Comparison of ENCODE assay signal across 12 cellular contexts in genomic region chr2:43559391-43560230, GRCh38. TPM values are rescaled to one million over a fixed set of nuclear protein-coding genes. Genes with fewer than 3 reads are reported as not detected.
A peak's percentile ranks its signal among the peaks of the same experiment; 100 is the strongest.
DNase-seq lines count a peak whose midpoint lies in the region; ATAC-seq and TF ChIP-seq lines count a peak whose summit lies in the region.
"Had no signal": no experiment of that assay in that cellular context is flagged by ENCODE, and none has a peak within 500 bp of the region (broad histone marks: within the 10 kb centered on the region; RNA-seq: fewer than 3 reads in every experiment).

No MANE protein-coding gene starts in this region.

- H3K27me3 ChIP-seq in upper lobe of right lung: no peaks in the 10 kb centered on the region
- H3K27me3 ChIP-seq in gastroesophageal sphincter: no peaks in the 10 kb centered on the region
- H3K27me3 ChIP-seq: esophagus squamous epithelium had no signal

- H3K9me3 Mint-ChIP-seq in activated naive CD4-positive, alpha-beta T cell treated with anti-CD3 and anti-CD28 coated beads, Interleukin-2, amount 50 U/mL, for 72 hours: no peaks in the 10 kb centered on the region

- no peak for TF ChIP-seq EP300 in gastroesophageal sphincter (IDR thresholded peaks at IDR 0.05)

- H3K4me3 ChIP-seq in upper lobe of right lung (no peak overlapping the region), gastroesophageal sphincter (no peak overlapping the region)
- H3K4me3 ChIP-seq: esophagus squamous epithelium had no signal

- no peaks in the 10 kb centered on the region for H3K4me1 ChIP-seq in upper lobe of right lung
- H3K4me1 ChIP-seq in gastroesophageal sphincter: no peaks in the 10 kb centered on the region
- H3K4me1 ChIP-seq: esophagus squamous epithelium had no signal

- ATAC-seq in GM18520 (IDR thresholded peaks at IDR 0.05; ENCODE audit: unreplicated experiment): peak; percentile 70
- ATAC-seq in GM21390 (IDR thresholded peaks at IDR 0.05; ENCODE audit: unreplicated experiment): peak; percentile 84
- peak; percentile 71 for ATAC-seq in HG03103 (IDR thresholded peaks at IDR 0.05; ENCODE audit: low read depth, unreplicated experiment)
- peak; percentile 89 to 91 for ATAC-seq in activated naive CD4-positive, alpha-beta T cell treated with anti-CD3 and anti-CD28 coated beads, Interleukin-2, amount 50 U/mL, for 72 hours
- no peak for ATAC-seq in upper lobe of right lung
- ATAC-seq in gastroesophageal sphincter: no peak
- ATAC-seq: left lobe of liver had no signal

- TF ChIP-seq POLR2A in gastroesophageal sphincter (IDR thresholded peaks at IDR 0.05): no peak

- peaks cover 18 to 34% of the 10 kb centered on the region in 2 donors for H3K36me3 Mint-ChIP-seq in activated naive CD4-positive, alpha-beta T cell treated with anti-CD3 and anti-CD28 coated beads, Interleukin-2, amount 50 U/mL, for 72 hours

- peak in 1 of 2 donors; percentile 32 for DNase-seq in activated naive CD4-positive, alpha-beta T cell treated with anti-CD3 and anti-CD28 coated beads, Interleukin-2, amount 50 U/mL, for 72 hours (ENCODE audit: low spot score in 2 of 2)
- DNase-seq in upper lobe of right lung: no peak
- no peak for DNase-seq in MV-4-11 (lab: John Stamatoyannopoulos, UW)
- no peak for DNase-seq in ecto neural progenitor cell (ENCODE audit: low spot score)
- DNase-seq: esophagus squamous epithelium, NCI-H2171 treated with DMSO at 0.1 percent for 48 hours had no signal

- WGBS in gastroesophageal sphincter (ENCODE audit: low coverage in 1 of 2), 2 donors: 89 to 93% methylated on average over 3 of the region's 4 CpGs

- peak overlapping the region; percentile 83 to 91 for H3K27ac Mint-ChIP-seq in activated naive CD4-positive, alpha-beta T cell treated with anti-CD3 and anti-CD28 coated beads, Interleukin-2, amount 50 U/mL, for 72 hours

- H3K36me3 ChIP-seq in upper lobe of right lung (peaks cover 70% of the 10 kb centered on the region), gastroesophageal sphincter (peaks cover 3 to 83% of the 10 kb centered on the region in 2 donors)

- H3K27ac ChIP-seq in upper lobe of right lung: no peak overlapping the region
- H3K27ac ChIP-seq in gastroesophageal sphincter: no peak overlapping the region
- H3K27ac ChIP-seq: HL-60 had no signal

- TF ChIP-seq CTCF in upper lobe of right lung (IDR thresholded peaks at IDR 0.05) (no peak), gastroesophageal sphincter (IDR thresholded peaks at IDR 0.05) (no peak)

- H3K9me3 ChIP-seq in upper lobe of right lung: no peaks in the 10 kb centered on the region
- H3K9me3 ChIP-seq in gastroesophageal sphincter: no peaks in the 10 kb centered on the region
- H3K9me3 ChIP-seq: esophagus squamous epithelium had no signal

- intact Hi-C loops in upper lobe of right lung (cut with DNase I): no loop called here

RNA-seq across cellular contexts. Expression of gene THADA, which starts 36.2 kb away (rescaled TPM):
- total RNA-seq in activated naive CD4-positive, alpha-beta T cell treated with anti-CD3 and anti-CD28 coated beads, Interleukin-2, amount 50 U/mL, for 72 hours: 10 to 100 TPM; 19.3 to 33.5 TPM
- total RNA-seq in upper lobe of right lung: 32.9 TPM
- total RNA-seq in gastroesophageal sphincter: 10 to 100 TPM; 19.7 to 34.4 (median 22.3) TPM

Comparison
In these comparisons a context has a peak if more than half of its experiments do, and no peak if none do; other contexts are left out.
1. ATAC-seq: peak in GM18520 (single experiment), GM21390 (single experiment), HG03103 (single experiment) and activated naive CD4-positive, alpha-beta T cell treated with anti-CD3 and anti-CD28 coated beads, Interleukin-2, amount 50 U/mL, for 72 hours (2 of 2); none in upper lobe of right lung (single experiment) and gastroesophageal sphincter (single experiment).